In genomic region chr4:2075987-2076907, GRCh38 we compare ENCODE assay signal across 1 cellular context.
TF ChIP-seq lines count a peak whose summit lies in the region.

No MANE protein-coding gene starts in this region.

TF ChIP-seq in K562, 482 proteins besides CTCF, POLR2A, EP300 and RAD21:
- TF ChIP-seq ZBTB33 (CRISPR knock-in tag; IDR thresholded peaks at IDR 0.05) (0 out of 2 replicates have a peak, but pooled peaks have one; percentile 63), MTA1 (IDR thresholded peaks at IDR 0.05; ENCODE audit: borderline replicate concordance) (no peak), ZNF274 (IDR thresholded peaks at IDR 0.05; ENCODE audit: borderline replicate concordance, low read depth, low read length) (no peak), PATZ1 (CRISPR knock-in tag; IDR thresholded peaks at IDR 0.05; ENCODE audit: borderline replicate concordance) (no peak), ZNF445 (CRISPR knock-in tag; IDR thresholded peaks at IDR 0.05; ENCODE audit: low read depth) (no peak), ARID3A (IDR thresholded peaks at IDR 0.05; ENCODE audit: borderline replicate concordance, low read depth, low read length) (no peak), TAF7 (tag; IDR thresholded peaks at IDR 0.05) (no peak)
